In the genomic region with DNA sequence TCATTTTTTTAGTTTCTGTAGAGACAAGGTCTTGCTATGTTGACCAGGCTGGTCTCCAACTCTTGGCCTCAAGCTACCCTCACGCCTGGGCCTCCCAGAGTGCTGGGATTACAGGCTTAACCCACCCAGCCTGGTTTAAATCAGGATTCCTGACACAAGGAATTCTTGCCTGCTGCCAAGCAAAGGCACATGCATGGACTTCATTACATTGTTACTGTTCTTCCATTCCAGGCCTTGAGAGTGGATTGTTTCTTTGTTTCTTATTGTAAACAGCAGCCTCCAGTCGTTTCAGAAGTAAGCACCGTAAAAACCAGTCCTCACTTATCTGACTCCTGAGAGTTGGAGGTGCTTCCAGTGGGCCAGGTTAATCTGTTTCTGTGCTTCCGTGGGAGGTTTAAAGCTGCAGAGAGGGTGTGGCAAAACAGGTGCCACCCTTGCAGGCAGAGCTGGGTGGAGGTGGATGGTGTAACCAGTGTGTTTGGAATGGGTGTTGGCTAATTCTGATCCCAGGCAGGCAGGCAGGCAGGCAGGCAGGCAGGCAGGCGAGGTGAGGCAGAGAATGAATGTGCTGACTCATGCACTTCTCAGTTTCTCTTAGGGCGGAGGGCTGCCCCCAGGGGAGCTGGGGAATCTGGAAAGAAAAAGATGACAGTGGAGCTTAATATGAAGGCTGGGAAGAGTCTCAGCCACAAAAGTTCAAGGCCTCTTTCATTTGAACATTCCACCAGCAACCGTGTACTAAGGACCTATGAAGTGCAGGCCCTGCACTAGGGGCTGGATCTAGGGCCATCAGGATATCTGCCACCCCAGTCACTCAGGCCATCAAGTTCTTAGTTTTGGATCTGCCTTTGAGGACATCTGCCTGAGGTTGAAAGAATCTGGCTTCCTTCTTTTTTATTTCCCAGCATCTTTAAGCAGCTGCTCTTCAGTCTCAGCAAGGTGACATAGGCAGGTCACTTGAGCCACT, we compare ENCODE assay signal across 1 cellular context.
TF ChIP-seq lines count a peak whose summit lies in the region.

No MANE protein-coding gene starts in this region.

TF ChIP-seq in K562, 482 proteins besides CTCF, POLR2A, EP300 and RAD21 (continued from another document and continues in another):
- no peak for TF ChIP-seq POLR2AphosphoS2 (IDR thresholded peaks at IDR 0.05; ENCODE audit: low read length)
- TF ChIP-seq PHB (CRISPR knock-in tag; IDR thresholded peaks at IDR 0.05), result no peak
- no peak for TF ChIP-seq ELF1 (tag; IDR thresholded peaks at IDR 0.05)
- no peak for TF ChIP-seq STAT5B (CRISPR knock-in tag; IDR thresholded peaks at IDR 0.05)
- no peak for TF ChIP-seq ZNF24 (IDR thresholded peaks at IDR 0.05)
- TF ChIP-seq NR2C1 (IDR thresholded peaks at IDR 0.05), result no peak
- TF ChIP-seq NR2C1 (tag; IDR thresholded peaks at IDR 0.05), result no peak
- TF ChIP-seq, protein P1, sequence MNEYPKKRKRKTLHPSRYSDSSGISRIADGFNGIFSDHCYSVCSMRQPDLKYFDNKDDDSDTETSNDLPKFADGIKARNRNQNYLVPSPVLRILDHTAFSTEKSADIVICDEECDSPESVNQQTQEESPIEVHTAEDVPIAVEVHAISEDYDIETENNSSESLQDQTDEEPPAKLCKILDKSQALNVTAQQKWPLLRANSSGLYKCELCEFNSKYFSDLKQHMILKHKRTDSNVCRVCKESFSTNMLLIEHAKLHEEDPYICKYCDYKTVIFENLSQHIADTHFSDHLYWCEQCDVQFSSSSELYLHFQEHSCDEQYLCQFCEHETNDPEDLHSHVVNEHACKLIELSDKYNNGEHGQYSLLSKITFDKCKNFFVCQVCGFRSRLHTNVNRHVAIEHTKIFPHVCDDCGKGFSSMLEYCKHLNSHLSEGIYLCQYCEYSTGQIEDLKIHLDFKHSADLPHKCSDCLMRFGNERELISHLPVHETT (CRISPR knock-in tag; conservative IDR thresholded peaks at IDR 0.05 in 1 of 2, IDR thresholded peaks at IDR 0.05 in 1 of 2), result no peak
- TF ChIP-seq SMAD2 (IDR thresholded peaks at IDR 0.05; ENCODE audit: low read depth, low read length), result no peak
- TF ChIP-seq MXI1 (IDR thresholded peaks at IDR 0.05; ENCODE audit: low read depth, low read length), result no peak
- TF ChIP-seq ZNF197 (CRISPR knock-in tag; IDR thresholded peaks at IDR 0.05; ENCODE audit: low read depth), result no peak
- TF ChIP-seq ZNF830 (CRISPR knock-in tag; IDR thresholded peaks at IDR 0.05), result no peak
- TF ChIP-seq PTRF (tag; IDR thresholded peaks at IDR 0.05), result no peak
- TF ChIP-seq ZKSCAN8 (CRISPR knock-in tag; IDR thresholded peaks at IDR 0.05), result no peak
- TF ChIP-seq, protein P2, sequence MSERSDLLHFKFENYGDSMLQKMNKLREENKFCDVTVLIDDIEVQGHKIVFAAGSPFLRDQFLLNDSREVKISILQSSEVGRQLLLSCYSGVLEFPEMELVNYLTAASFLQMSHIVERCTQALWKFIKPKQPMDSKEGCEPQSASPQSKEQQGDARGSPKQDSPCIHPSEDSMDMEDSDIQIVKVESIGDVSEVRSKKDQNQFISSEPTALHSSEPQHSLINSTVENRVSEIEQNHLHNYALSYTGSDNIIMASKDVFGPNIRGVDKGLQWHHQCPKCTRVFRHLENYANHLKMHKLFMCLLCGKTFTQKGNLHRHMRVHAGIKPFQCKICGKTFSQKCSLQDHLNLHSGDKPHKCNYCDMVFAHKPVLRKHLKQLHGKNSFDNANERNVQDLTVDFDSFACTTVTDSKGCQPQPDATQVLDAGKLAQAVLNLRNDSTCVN (CRISPR knock-in tag; IDR thresholded peaks at IDR 0.05), result no peak
- TF ChIP-seq TSC22D4 (tag; IDR thresholded peaks at IDR 0.05), result no peak
- TF ChIP-seq CBX3 (IDR thresholded peaks at IDR 0.05; ENCODE audit: borderline replicate concordance in 1 of 2, low read length in 2 of 2), result peak in 1 of 2 experiments; percentile 69; a peak in 1 of 3 replicates
- TF ChIP-seq, protein P3, sequence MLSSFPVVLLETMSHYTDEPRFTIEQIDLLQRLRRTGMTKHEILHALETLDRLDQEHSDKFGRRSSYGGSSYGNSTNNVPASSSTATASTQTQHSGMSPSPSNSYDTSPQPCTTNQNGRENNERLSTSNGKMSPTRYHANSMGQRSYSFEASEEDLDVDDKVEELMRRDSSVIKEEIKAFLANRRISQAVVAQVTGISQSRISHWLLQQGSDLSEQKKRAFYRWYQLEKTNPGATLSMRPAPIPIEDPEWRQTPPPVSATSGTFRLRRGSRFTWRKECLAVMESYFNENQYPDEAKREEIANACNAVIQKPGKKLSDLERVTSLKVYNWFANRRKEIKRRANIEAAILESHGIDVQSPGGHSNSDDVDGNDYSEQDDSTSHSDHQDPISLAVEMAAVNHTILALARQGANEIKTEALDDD (IDR thresholded peaks at IDR 0.05), result peak; percentile 67; the same call in 1 of the 2 replicates
- no peak for TF ChIP-seq MEF2D (tag; conservative IDR thresholded peaks at IDR 0.05; ENCODE audit: low read depth)
- TF ChIP-seq ETV5 (CRISPR knock-in tag; IDR thresholded peaks at IDR 0.05; ENCODE audit: low read depth), result no peak
- TF ChIP-seq CSDE1 (IDR thresholded peaks at IDR 0.05), result no peak
- TF ChIP-seq CREBBP (IDR thresholded peaks at IDR 0.05; ENCODE audit: low read depth, low read length), result no peak
- TF ChIP-seq COPS2 (conservative IDR thresholded peaks at IDR 0.05), result no peak
- TF ChIP-seq, protein P4, sequence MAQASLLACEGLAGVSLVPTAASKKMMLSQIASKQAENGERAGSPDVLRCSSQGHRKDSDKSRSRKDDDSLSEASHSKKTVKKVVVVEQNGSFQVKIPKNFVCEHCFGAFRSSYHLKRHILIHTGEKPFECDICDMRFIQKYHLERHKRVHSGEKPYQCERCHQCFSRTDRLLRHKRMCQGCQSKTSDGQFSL (CRISPR knock-in tag; IDR thresholded peaks at IDR 0.05), result no peak
- TF ChIP-seq, protein P4 (tag; IDR thresholded peaks at IDR 0.05), result no peak
- TF ChIP-seq, protein P5, sequence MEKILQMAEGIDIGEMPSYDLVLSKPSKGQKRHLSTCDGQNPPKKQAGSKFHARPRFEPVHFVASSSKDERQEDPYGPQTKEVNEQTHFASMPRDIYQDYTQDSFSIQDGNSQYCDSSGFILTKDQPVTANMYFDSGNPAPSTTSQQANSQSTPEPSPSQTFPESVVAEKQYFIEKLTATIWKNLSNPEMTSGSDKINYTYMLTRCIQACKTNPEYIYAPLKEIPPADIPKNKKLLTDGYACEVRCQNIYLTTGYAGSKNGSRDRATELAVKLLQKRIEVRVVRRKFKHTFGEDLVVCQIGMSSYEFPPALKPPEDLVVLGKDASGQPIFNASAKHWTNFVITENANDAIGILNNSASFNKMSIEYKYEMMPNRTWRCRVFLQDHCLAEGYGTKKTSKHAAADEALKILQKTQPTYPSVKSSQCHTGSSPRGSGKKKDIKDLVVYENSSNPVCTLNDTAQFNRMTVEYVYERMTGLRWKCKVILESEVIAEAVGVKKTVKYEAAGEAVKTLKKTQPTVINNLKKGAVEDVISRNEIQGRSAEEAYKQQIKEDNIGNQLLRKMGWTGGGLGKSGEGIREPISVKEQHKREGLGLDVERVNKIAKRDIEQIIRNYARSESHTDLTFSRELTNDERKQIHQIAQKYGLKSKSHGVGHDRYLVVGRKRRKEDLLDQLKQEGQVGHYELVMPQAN (IDR thresholded peaks at IDR 0.05; ENCODE audit: borderline replicate concordance), result no peak
- TF ChIP-seq, protein P6, sequence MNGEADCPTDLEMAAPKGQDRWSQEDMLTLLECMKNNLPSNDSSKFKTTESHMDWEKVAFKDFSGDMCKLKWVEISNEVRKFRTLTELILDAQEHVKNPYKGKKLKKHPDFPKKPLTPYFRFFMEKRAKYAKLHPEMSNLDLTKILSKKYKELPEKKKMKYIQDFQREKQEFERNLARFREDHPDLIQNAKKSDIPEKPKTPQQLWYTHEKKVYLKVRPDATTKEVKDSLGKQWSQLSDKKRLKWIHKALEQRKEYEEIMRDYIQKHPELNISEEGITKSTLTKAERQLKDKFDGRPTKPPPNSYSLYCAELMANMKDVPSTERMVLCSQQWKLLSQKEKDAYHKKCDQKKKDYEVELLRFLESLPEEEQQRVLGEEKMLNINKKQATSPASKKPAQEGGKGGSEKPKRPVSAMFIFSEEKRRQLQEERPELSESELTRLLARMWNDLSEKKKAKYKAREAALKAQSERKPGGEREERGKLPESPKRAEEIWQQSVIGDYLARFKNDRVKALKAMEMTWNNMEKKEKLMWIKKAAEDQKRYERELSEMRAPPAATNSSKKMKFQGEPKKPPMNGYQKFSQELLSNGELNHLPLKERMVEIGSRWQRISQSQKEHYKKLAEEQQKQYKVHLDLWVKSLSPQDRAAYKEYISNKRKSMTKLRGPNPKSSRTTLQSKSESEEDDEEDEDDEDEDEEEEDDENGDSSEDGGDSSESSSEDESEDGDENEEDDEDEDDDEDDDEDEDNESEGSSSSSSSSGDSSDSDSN (IDR thresholded peaks at IDR 0.05; ENCODE audit: borderline replicate concordance in 1 of 2, low read depth in 2 of 2, low read length in 2 of 2), result no peak
- TF ChIP-seq, protein P7, sequence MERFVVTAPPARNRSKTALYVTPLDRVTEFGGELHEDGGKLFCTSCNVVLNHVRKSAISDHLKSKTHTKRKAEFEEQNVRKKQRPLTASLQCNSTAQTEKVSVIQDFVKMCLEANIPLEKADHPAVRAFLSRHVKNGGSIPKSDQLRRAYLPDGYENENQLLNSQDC (CRISPR knock-in tag; IDR thresholded peaks at IDR 0.05), result no peak
- TF ChIP-seq, protein P8, sequence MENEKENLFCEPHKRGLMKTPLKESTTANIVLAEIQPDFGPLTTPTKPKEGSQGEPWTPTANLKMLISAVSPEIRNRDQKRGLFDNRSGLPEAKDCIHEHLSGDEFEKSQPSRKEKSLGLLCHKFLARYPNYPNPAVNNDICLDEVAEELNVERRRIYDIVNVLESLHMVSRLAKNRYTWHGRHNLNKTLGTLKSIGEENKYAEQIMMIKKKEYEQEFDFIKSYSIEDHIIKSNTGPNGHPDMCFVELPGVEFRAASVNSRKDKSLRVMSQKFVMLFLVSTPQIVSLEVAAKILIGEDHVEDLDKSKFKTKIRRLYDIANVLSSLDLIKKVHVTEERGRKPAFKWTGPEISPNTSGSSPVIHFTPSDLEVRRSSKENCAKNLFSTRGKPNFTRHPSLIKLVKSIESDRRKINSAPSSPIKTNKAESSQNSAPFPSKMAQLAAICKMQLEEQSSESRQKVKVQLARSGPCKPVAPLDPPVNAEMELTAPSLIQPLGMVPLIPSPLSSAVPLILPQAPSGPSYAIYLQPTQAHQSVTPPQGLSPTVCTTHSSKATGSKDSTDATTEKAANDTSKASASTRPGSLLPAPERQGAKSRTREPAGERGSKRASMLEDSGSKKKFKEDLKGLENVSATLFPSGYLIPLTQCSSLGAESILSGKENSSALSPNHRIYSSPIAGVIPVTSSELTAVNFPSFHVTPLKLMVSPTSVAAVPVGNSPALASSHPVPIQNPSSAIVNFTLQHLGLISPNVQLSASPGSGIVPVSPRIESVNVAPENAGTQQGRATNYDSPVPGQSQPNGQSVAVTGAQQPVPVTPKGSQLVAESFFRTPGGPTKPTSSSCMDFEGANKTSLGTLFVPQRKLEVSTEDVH (IDR thresholded peaks at IDR 0.05; ENCODE audit: low read depth, partially characterized antibody), result no peak
- no peak for TF ChIP-seq POLR2AphosphoS5 (IDR thresholded peaks at IDR 0.05; ENCODE audit: control insufficient read depth, insufficient read depth, low read depth, low read length)
- TF ChIP-seq, protein P9, sequence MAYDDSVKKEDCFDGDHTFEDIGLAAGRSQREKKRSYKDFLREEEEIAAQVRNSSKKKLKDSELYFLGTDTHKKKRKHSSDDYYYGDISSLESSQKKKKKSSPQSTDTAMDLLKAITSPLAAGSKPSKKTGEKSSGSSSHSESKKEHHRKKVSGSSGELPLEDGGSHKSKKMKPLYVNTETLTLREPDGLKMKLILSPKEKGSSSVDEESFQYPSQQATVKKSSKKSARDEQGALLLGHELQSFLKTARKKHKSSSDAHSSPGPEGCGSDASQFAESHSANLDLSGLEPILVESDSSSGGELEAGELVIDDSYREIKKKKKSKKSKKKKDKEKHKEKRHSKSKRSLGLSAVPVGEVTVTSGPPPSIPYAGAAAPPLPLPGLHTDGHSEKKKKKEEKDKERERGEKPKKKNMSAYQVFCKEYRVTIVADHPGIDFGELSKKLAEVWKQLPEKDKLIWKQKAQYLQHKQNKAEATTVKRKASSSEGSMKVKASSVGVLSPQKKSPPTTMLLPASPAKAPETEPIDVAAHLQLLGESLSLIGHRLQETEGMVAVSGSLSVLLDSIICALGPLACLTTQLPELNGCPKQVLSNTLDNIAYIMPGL (CRISPR knock-in tag; IDR thresholded peaks at IDR 0.05), result no peak
- TF ChIP-seq SREBF1 (IDR thresholded peaks at IDR 0.05; ENCODE audit: borderline replicate concordance, low read depth, low read length), result no peak
- TF ChIP-seq XRCC5 (IDR thresholded peaks at IDR 0.05; ENCODE audit: low read depth, low read length), result no peak
- TF ChIP-seq TGIF2 (CRISPR knock-in tag; IDR thresholded peaks at IDR 0.05), result no peak
- TF ChIP-seq, protein P10, sequence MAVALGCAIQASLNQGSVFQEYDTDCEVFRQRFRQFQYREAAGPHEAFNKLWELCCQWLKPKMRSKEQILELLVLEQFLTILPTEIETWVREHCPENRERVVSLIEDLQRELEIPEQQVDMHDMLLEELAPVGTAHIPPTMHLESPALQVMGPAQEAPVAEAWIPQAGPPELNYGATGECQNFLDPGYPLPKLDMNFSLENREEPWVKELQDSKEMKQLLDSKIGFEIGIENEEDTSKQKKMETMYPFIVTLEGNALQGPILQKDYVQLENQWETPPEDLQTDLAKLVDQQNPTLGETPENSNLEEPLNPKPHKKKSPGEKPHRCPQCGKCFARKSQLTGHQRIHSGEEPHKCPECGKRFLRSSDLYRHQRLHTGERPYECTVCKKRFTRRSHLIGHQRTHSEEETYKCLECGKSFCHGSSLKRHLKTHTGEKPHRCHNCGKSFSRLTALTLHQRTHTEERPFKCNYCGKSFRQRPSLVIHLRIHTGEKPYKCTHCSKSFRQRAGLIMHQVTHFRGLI (CRISPR knock-in tag; IDR thresholded peaks at IDR 0.05), result no peak
- TF ChIP-seq HDAC6 (IDR thresholded peaks at IDR 0.05; ENCODE audit: low read depth, low read length), result no peak
- TF ChIP-seq PHF21A (IDR thresholded peaks at IDR 0.05; ENCODE audit: borderline replicate concordance, low read depth), result no peak
- TF ChIP-seq DNMT1 (IDR thresholded peaks at IDR 0.05), result no peak
